13 cellular contexts compared by ENCODE assay signal in the genomic region with DNA sequence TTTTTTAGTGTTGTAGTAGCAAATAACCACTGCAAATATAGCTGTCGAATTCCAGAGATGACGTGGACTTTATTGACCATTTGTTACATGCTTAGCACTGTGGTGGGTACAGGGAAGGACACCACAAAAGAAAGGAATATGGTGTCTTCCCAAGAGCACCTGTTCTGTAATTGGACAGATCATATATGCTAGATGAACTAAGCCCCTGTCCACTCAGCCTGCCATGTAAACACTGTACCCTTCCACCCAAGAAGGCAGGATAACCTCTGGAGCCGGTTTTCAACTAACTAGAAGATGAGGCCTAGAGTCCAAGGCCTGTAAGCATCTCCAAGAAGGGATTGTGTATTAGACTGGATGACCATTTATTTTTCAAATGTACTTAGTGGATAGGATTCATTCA. TPM values are rescaled to one million over a fixed set of nuclear protein-coding genes. Genes with fewer than 3 reads are reported as not detected.
A peak's percentile ranks its signal among the peaks of the same experiment; 100 is the strongest.
DNase-seq lines count a peak whose midpoint lies in the region; ATAC-seq, FAIRE-seq and TF ChIP-seq lines count a peak whose summit lies in the region.
"Had no signal": no experiment of that assay in that cellular context is flagged by ENCODE, and none has a peak within 500 bp of the region (broad histone marks: within the 10 kb centered on the region; RNA-seq: fewer than 3 reads in every experiment).

No MANE protein-coding gene starts in this region.

- no peak overlapping the region for H4K8ac ChIP-seq in mesenchymal stem cell (ENCODE audit: low read length)

- peaks cover 3% of the 10 kb centered on the region for H3K79me2 ChIP-seq in HepG2 (ENCODE audit: insufficient read depth, low read length)

- no peak overlapping the region for H3K14ac ChIP-seq in mesenchymal stem cell (ENCODE audit: low read length in 2 of 2)

- H3K27me3 ChIP-seq in HepG2 (ENCODE audit: control insufficient read depth in 1 of 2, insufficient read depth in 2 of 2, low read length in 2 of 2): no peaks in the 10 kb centered on the region
- H3K27me3 ChIP-seq in right lobe of liver: no peaks in the 10 kb centered on the region
- no peaks in the 10 kb centered on the region for H3K27me3 ChIP-seq in mesenchymal stem cell (ENCODE audit: control insufficient read depth in 1 of 2, insufficient read depth in 1 of 2, low read length in 2 of 2)
- H3K27me3 ChIP-seq: Peyer's patch had no signal

- no peak overlapping the region for H3K27ac ChIP-seq in HepG2 (ENCODE audit: extremely low read length, insufficient read depth, low read length)
- H3K27ac ChIP-seq in right lobe of liver: no peak overlapping the region
- no peak overlapping the region for H3K27ac ChIP-seq in mesenchymal stem cell (ENCODE audit: low read length, poor library complexity, severe bottlenecking)
- H3K27ac ChIP-seq: Peyer's patch had no signal

- H3K9me3 ChIP-seq in HepG2 (ENCODE audit: low read length) (no peaks in the 10 kb centered on the region), right lobe of liver (no peaks in the 10 kb centered on the region), mesenchymal stem cell (ENCODE audit: control insufficient read depth, low read length) (no peaks in the 10 kb centered on the region)
- H3K9me3 ChIP-seq: Peyer's patch had no signal

- no peak overlapping the region for H3K23ac ChIP-seq in mesenchymal stem cell (ENCODE audit: low read length in 2 of 2)

- peaks cover 40% of the 10 kb centered on the region for H3K36me3 Mint-ChIP-seq in activated CD4-positive, alpha-beta memory T cell treated with anti-CD3 and anti-CD28 coated beads for 36 hours
- peaks cover 60% of the 10 kb centered on the region for H3K36me3 Mint-ChIP-seq in activated CD4-positive, alpha-beta memory T cell treated with anti-CD3 and anti-CD28 coated beads, Interleukin-2, amount 10 ng/mL, durations not matched to agents 7 days and 5 days (ENCODE audit: low read depth)
- peaks cover 47% of the 10 kb centered on the region for H3K36me3 Mint-ChIP-seq in central memory CD8-positive, alpha-beta T cell (ENCODE audit: insufficient read depth)

- intact Hi-C loops in activated CD4-positive, alpha-beta memory T cell treated with anti-CD3 and anti-CD28 coated beads for 36 hours (cut with micrococcal nuclease): loop anchor here (5.0 kb wide), 1 partner anchor 45 kb away; the partner anchor contains the start of gene COX7A2L
- intact Hi-C loops in HepG2 (cut with micrococcal nuclease; ENCODE audit: unreplicated experiment) (no loop called here), right lobe of liver (cut with DNase I) (no loop called here)

- peaks cover 18% of the 10 kb centered on the region; the same call in 1 of the 2 replicates for H4K20me1 ChIP-seq in HepG2 (ENCODE audit: insufficient read depth, low read length)

- in situ Hi-C loops in HepG2 (cut with HindIII; ENCODE audit: extremely low pct_ligation_motif_present, low pct_unique_long_range_greater_than_20kb): no loop called here

- H2BK5ac ChIP-seq in mesenchymal stem cell (ENCODE audit: low read depth, low read length, poor library complexity, severe bottlenecking): no peak overlapping the region

- WGBS in HepG2 (ENCODE audit: low lambda C conversion rate): 76% methylated on average over 3 of the region's 3 CpGs
- WGBS in right lobe of liver (ENCODE audit: insufficient coverage, low coverage, low lambda C conversion rate, missing lambda C conversion rate): 97% methylated on average over 3 of the region's 3 CpGs
- 82% methylated on average over 3 of the region's 3 CpGs for WGBS in mesenchymal stem cell

- peaks cover 26 to 81% of the 10 kb centered on the region in 2 experiments for H3K36me3 ChIP-seq in HepG2 (replicated peaks in 1 of 2; ENCODE audit: control insufficient read depth in 1 of 2, insufficient read depth in 2 of 2, low read length in 2 of 2)
- peaks cover 0 to 15% (median 8%) of the 10 kb centered on the region in 4 donors for H3K36me3 ChIP-seq in right lobe of liver
- H3K36me3 ChIP-seq in mesenchymal stem cell (ENCODE audit: control insufficient read depth in 1 of 2, insufficient read depth in 2 of 2, low read depth in 1 of 2, low read length in 2 of 2): peaks cover 0 to 60% of the 10 kb centered on the region in 2 experiments

- ATAC-seq in HepG2 (peak; percentile 14), right lobe of liver (no peak)
- ATAC-seq in central memory CD8-positive, alpha-beta T cell (replicated peaks; ENCODE audit: extremely low read depth, poor library complexity, severe bottlenecking): no peak

- POLR2A ChIA-PET in activated CD4-positive, alpha-beta memory T cell treated with anti-CD3 and anti-CD28 coated beads for 36 hours (lab: Charles Lee): interaction anchor here (0.6 kb wide), 1 partner anchor 270 kb away, joined by 3 read pairs; no protein-coding TSS in a partner anchor
- POLR2A ChIA-PET in activated CD4-positive, alpha-beta memory T cell treated with anti-CD3 and anti-CD28 coated beads, Interleukin-2, amount 10 ng/mL, durations not matched to agents 7 days and 5 days (lab: Charles Lee): no interaction called here
- POLR2A ChIA-PET in HepG2 (lab: Yijun Ruan, JAX): no interaction called here

- no peaks in the 10 kb centered on the region for H3K27me3 Mint-ChIP-seq in activated CD4-positive, alpha-beta memory T cell treated with anti-CD3 and anti-CD28 coated beads for 36 hours
- no peaks in the 10 kb centered on the region for H3K27me3 Mint-ChIP-seq in activated CD4-positive, alpha-beta memory T cell treated with anti-CD3 and anti-CD28 coated beads, Interleukin-2, amount 10 ng/mL, durations not matched to agents 7 days and 5 days
- no peaks in the 10 kb centered on the region for H3K27me3 Mint-ChIP-seq in central memory CD8-positive, alpha-beta T cell

- H3K79me1 ChIP-seq in mesenchymal stem cell (replicated peaks; ENCODE audit: low read length, poor library complexity, severe bottlenecking): peaks cover 1% of the 10 kb centered on the region

- no peak for DNase-seq in activated CD4-positive, alpha-beta memory T cell treated with anti-CD3 and anti-CD28 coated beads for 36 hours
- no peak for DNase-seq in activated CD4-positive, alpha-beta memory T cell treated with anti-CD3 and anti-CD28 coated beads, Interleukin-2, amount 10 ng/mL, durations not matched to agents 7 days and 5 days
- DNase-seq in HepG2 (ENCODE audit: low spot score): no peak
- DNase-seq in right lobe of liver: no peak
- DNase-seq in central memory CD8-positive, alpha-beta T cell (ENCODE audit: low spot score in 2 of 2): no peak
- DNase-seq in DMS79 treated with DMSO at 0.1 percent for 48 hours (lab: John Stamatoyannopoulos, UW): no peak
- DNase-seq in activated effector memory CD4-positive, alpha-beta T cell treated with Interleukin-2 at 50 U/mL for 16 hours: no peak
- DNase-seq in mesenchymal stem cell: no peak
- DNase-seq: GOT3, KG1, MV-4-11, NCI-H1694 treated with DMSO at 0.1 percent for 48 hours, Peyer's patch had no signal

- no peak overlapping the region for H2BK12ac ChIP-seq in mesenchymal stem cell (ENCODE audit: low read length in 2 of 2)

- TF ChIP-seq EP300 in HepG2 (IDR thresholded peaks at IDR 0.05; ENCODE audit: low read depth in 2 of 2, low read length in 2 of 2) (no peak), HepG2 (CRISPR knock-in tag; IDR thresholded peaks at IDR 0.05; ENCODE audit: borderline replicate concordance) (no peak)

- no peak overlapping the region for H3K9ac ChIP-seq in HepG2 (ENCODE audit: insufficient read depth, low read depth, low read length)
- no peak overlapping the region for H3K9ac ChIP-seq in mesenchymal stem cell (ENCODE audit: low read length)

- H3K4me1 ChIP-seq in HepG2 (ENCODE audit: insufficient read depth, low read length) (no peaks in the 10 kb centered on the region; the same call in 1 of the 2 replicates), right lobe of liver (no peaks in the 10 kb centered on the region), mesenchymal stem cell (ENCODE audit: control insufficient read depth, insufficient read depth, low read depth, low read length) (no peaks in the 10 kb centered on the region)
- H3K4me1 ChIP-seq: Peyer's patch had no signal

- CTCF ChIA-PET in activated CD4-positive, alpha-beta memory T cell treated with anti-CD3 and anti-CD28 coated beads for 36 hours (lab: Charles Lee): interaction anchor here (1.5 to 3.2 kb wide), 2 partner anchors 11 to 220 kb away, joined by 3 to 15 read pairs; no protein-coding TSS in a partner anchor
- CTCF ChIA-PET in activated CD4-positive, alpha-beta memory T cell treated with anti-CD3 and anti-CD28 coated beads, Interleukin-2, amount 10 ng/mL, durations not matched to agents 7 days and 5 days (lab: Charles Lee): interaction anchor here (2.2 kb wide), 1 partner anchor 221 kb away, joined by 7 read pairs; no protein-coding TSS in a partner anchor
- CTCF ChIA-PET in HepG2 (lab: Yijun Ruan, JAX; ENCODE audit: low intra/inter-chr PET ratio, low total read pairs): no interaction called here

- BruUV-seq in HepG2 (replicated peaks; lab: Mats Ljungman, UMichigan): no TSS peak

- peak overlapping the region; percentile 58 for H3K27ac Mint-ChIP-seq in activated CD4-positive, alpha-beta memory T cell treated with anti-CD3 and anti-CD28 coated beads for 36 hours
- H3K27ac Mint-ChIP-seq in activated CD4-positive, alpha-beta memory T cell treated with anti-CD3 and anti-CD28 coated beads, Interleukin-2, amount 10 ng/mL, durations not matched to agents 7 days and 5 days: no peak overlapping the region
- peak overlapping the region; percentile 51 for H3K27ac Mint-ChIP-seq in central memory CD8-positive, alpha-beta T cell (ENCODE audit: low read depth)

- H3K4me2 ChIP-seq in HepG2 (ENCODE audit: low read depth, low read length): no peak overlapping the region
- no peak overlapping the region for H3K4me2 ChIP-seq in mesenchymal stem cell (ENCODE audit: low read length, poor library complexity, severe bottlenecking)

- H3K4me3 ChIP-seq in HepG2 (replicated peaks in 1 of 3; ENCODE audit: insufficient read depth in 1 of 3, low read depth in 2 of 3, low read length in 3 of 3): no peak overlapping the region
- H3K4me3 ChIP-seq in right lobe of liver: no peak overlapping the region
- no peak overlapping the region for H3K4me3 ChIP-seq in mesenchymal stem cell (ENCODE audit: insufficient read depth in 1 of 2, low read depth in 1 of 2, low read length in 2 of 2)
- H3K4me3 ChIP-seq: Peyer's patch had no signal

- H2AK5ac ChIP-seq in mesenchymal stem cell (ENCODE audit: low read length, severe bottlenecking): no peak overlapping the region

- no peak overlapping the region for H2AFZ ChIP-seq in HepG2 (ENCODE audit: low read length)
- no peak overlapping the region for H2AFZ ChIP-seq in mesenchymal stem cell (ENCODE audit: low read depth, low read length)

- FAIRE-seq in HepG2 (lab: Jason Lieb, UNC): no peak

- TF ChIP-seq CTCF in HepG2 (CRISPR knock-in tag; IDR thresholded peaks at IDR 0.05): no peak
- TF ChIP-seq CTCF in right lobe of liver (IDR thresholded peaks at IDR 0.05): no peak

- TF ChIP-seq POLR2A in HepG2 (IDR thresholded peaks at IDR 0.05; ENCODE audit: insufficient read depth in 1 of 2, low read depth in 2 of 2, low read length in 2 of 2) (peak in 1 of 2 experiments; percentile 20; a peak in 1 of 4 replicates), right lobe of liver (IDR thresholded peaks at IDR 0.05) (no peak)

- no peak overlapping the region for H3K4me3 Mint-ChIP-seq in activated CD4-positive, alpha-beta memory T cell treated with anti-CD3 and anti-CD28 coated beads for 36 hours
- no peak overlapping the region for H3K4me3 Mint-ChIP-seq in activated CD4-positive, alpha-beta memory T cell treated with anti-CD3 and anti-CD28 coated beads, Interleukin-2, amount 10 ng/mL, durations not matched to agents 7 days and 5 days
- no peak overlapping the region for H3K4me3 Mint-ChIP-seq in central memory CD8-positive, alpha-beta T cell

- no peak overlapping the region for H4K91ac ChIP-seq in mesenchymal stem cell (ENCODE audit: low read length)

- no peak overlapping the region for H2BK15ac ChIP-seq in mesenchymal stem cell (ENCODE audit: low read depth, poor library complexity, severe bottlenecking)

- H3K18ac ChIP-seq in mesenchymal stem cell (ENCODE audit: low read depth in 1 of 2, low read length in 2 of 2): no peak overlapping the region

- no peaks in the 10 kb centered on the region for H3K9me3 Mint-ChIP-seq in activated CD4-positive, alpha-beta memory T cell treated with anti-CD3 and anti-CD28 coated beads for 36 hours
- H3K9me3 Mint-ChIP-seq in activated CD4-positive, alpha-beta memory T cell treated with anti-CD3 and anti-CD28 coated beads, Interleukin-2, amount 10 ng/mL, durations not matched to agents 7 days and 5 days: no peaks in the 10 kb centered on the region
- H3K9me3 Mint-ChIP-seq in central memory CD8-positive, alpha-beta T cell: no peaks in the 10 kb centered on the region

- H2BK120ac ChIP-seq in mesenchymal stem cell (ENCODE audit: low read depth, low read length): no peak overlapping the region

- peaks cover 39% of the 10 kb centered on the region for H3K4me1 Mint-ChIP-seq in activated CD4-positive, alpha-beta memory T cell treated with anti-CD3 and anti-CD28 coated beads for 36 hours (ENCODE audit: low read depth)
- H3K4me1 Mint-ChIP-seq in activated CD4-positive, alpha-beta memory T cell treated with anti-CD3 and anti-CD28 coated beads, Interleukin-2, amount 10 ng/mL, durations not matched to agents 7 days and 5 days: peaks cover 23% of the 10 kb centered on the region
- H3K4me1 Mint-ChIP-seq in central memory CD8-positive, alpha-beta T cell: peaks cover 16% of the 10 kb centered on the region

- no peak overlapping the region for H3K4ac ChIP-seq in mesenchymal stem cell (ENCODE audit: low read depth in 1 of 2, low read length in 2 of 2)

- no peak for TF ChIP-seq RAD21 in HepG2 (CRISPR knock-in tag; IDR thresholded peaks at IDR 0.05)

RNA-seq across cellular contexts. Expression of gene COX7A2L, which starts 44.1 kb away (rescaled TPM):
- 100 to 1,000 TPM; 102 to 107 TPM for total RNA-seq in activated CD4-positive, alpha-beta memory T cell treated with anti-CD3 and anti-CD28 coated beads for 36 hours
- total RNA-seq in activated CD4-positive, alpha-beta memory T cell treated with anti-CD3 and anti-CD28 coated beads, Interleukin-2, amount 10 ng/mL, durations not matched to agents 7 days and 5 days: 100 to 1,000 TPM; 102 TPM
- 201 and 272 TPM in 2 replicates for total RNA-seq in HepG2 (2016; rRNA removed; fragmentation: Illumina TruSeq; extraction: Trizol)
- 111 and 117 TPM in 2 replicates for total RNA-seq in HepG2 (2016; cell fraction: cytosol; rRNA removed; fragmentation: Illumina TruSeq; extraction: Trizol; ENCODE audit: low read depth)
- 197 and 297 TPM in 2 replicates for total RNA-seq in HepG2 (2016; cell fraction: insoluble cytoplasmic fraction; rRNA removed; fragmentation: Illumina TruSeq; extraction: Trizol)
- total RNA-seq in HepG2 (2016; cell fraction: membrane; rRNA removed; fragmentation: Illumina TruSeq; extraction: Trizol): 232 and 238 TPM in 2 replicates
- total RNA-seq in HepG2 (2016; cell fraction: nucleus; rRNA removed; fragmentation: Illumina TruSeq; extraction: Trizol): 71.7 and 82.5 TPM in 2 replicates
- polyA plus RNA-seq in HepG2 (2011; rRNA removed): 122 and 155 TPM in 2 replicates
- polyA plus RNA-seq in HepG2 (2011; cell fraction: cytosol; rRNA removed): 137 and 167 TPM in 2 replicates
- polyA plus RNA-seq in HepG2 (2011; cell fraction: nucleus; rRNA removed): 30.5 and 38.2 TPM in 2 replicates
- polyA plus RNA-seq in HepG2 (2012): 187 and 191 TPM in 2 replicates
- 119 TPM in 2 replicates for polyA plus RNA-seq in HepG2 (2016; cell fraction: cytosol; fragmentation: Illumina TruSeq; extraction: Trizol; ENCODE audit: low read depth)
- polyA plus RNA-seq in HepG2 (2016; cell fraction: insoluble cytoplasmic fraction; fragmentation: Illumina TruSeq; extraction: Trizol; ENCODE audit: low read depth): 279 and 314 TPM in 2 replicates
- 211 and 215 TPM in 2 replicates for polyA plus RNA-seq in HepG2 (2016; cell fraction: membrane; fragmentation: Illumina TruSeq; extraction: Trizol; ENCODE audit: low read depth)
- polyA plus RNA-seq in HepG2 (2016; cell fraction: nucleus; fragmentation: Illumina TruSeq; extraction: Trizol; ENCODE audit: insufficient read depth, low read depth): 118 and 123 TPM in 2 replicates
- polyA minus RNA-seq in HepG2 (2011; rRNA and poly(A)+ RNA removed; ENCODE audit: low replicate concordance): 66.1 and 73.1 TPM in 2 replicates
- 41.1 and 44.7 TPM in 2 replicates for polyA minus RNA-seq in HepG2 (2011; cell fraction: cytosol; rRNA and poly(A)+ RNA removed)
- polyA minus RNA-seq in HepG2 (2011; cell fraction: nucleus; rRNA and poly(A)+ RNA removed): 22.7 and 28.1 TPM in 2 replicates
- total RNA-seq in right lobe of liver: 10 to 100 TPM; 37.5 to 97.0 (median 57.6) TPM
- 115 TPM for polyA plus RNA-seq in mesenchymal stem cell (2013, experiment 1 of 2)
- polyA plus RNA-seq in mesenchymal stem cell (2013, experiment 2 of 2): 115 TPM
